Comparison of ENCODE assay signal across 1 cellular context in the genomic region with DNA sequence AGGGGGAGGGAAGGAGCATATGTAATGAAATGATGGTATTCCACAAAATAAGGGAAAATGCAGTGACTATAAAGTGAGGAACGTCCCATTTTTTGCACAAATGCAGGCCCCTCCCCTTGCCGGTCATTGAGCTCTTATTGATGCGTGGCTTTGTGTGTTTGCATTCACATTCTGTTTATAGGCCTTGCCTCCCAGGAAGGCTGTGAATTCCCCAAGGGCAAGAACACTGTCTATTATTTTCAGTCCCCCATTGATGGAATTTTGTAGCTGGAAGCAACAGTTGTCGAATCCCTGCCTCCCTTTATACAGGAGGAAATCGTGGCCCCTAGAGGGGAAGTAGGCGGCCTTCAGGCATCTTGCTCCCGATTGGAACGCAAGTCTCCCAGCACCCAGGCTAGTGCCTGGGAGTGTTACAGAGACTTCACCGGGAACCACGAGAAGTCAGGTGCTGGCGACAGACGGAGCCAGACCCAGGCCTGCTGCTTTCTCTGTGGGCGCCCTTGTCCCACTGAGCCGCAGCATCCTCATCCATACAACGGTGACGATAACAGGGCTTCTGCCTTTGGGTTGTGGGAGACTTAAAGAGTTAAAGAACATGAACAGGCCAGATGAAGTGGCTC.
TF ChIP-seq lines count a peak whose summit lies in the region.

No MANE protein-coding gene starts in this region.

TF ChIP-seq in A549, 52 proteins besides CTCF, POLR2A, EP300 and RAD21:
- TF ChIP-seq EHF (CRISPR knock-in tag; IDR thresholded peaks at IDR 0.05) = no peak
- TF ChIP-seq CBX8 (IDR thresholded peaks at IDR 0.05) = no peak
- TF ChIP-seq, protein P1, sequence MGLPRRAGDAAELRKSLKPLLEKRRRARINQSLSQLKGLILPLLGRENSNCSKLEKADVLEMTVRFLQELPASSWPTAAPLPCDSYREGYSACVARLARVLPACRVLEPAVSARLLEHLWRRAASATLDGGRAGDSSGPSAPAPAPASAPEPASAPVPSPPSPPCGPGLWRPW (IDR thresholded peaks at IDR 0.05) = no peak
